Comparison of ENCODE assay signal across 15 cellular contexts in the genomic region with DNA sequence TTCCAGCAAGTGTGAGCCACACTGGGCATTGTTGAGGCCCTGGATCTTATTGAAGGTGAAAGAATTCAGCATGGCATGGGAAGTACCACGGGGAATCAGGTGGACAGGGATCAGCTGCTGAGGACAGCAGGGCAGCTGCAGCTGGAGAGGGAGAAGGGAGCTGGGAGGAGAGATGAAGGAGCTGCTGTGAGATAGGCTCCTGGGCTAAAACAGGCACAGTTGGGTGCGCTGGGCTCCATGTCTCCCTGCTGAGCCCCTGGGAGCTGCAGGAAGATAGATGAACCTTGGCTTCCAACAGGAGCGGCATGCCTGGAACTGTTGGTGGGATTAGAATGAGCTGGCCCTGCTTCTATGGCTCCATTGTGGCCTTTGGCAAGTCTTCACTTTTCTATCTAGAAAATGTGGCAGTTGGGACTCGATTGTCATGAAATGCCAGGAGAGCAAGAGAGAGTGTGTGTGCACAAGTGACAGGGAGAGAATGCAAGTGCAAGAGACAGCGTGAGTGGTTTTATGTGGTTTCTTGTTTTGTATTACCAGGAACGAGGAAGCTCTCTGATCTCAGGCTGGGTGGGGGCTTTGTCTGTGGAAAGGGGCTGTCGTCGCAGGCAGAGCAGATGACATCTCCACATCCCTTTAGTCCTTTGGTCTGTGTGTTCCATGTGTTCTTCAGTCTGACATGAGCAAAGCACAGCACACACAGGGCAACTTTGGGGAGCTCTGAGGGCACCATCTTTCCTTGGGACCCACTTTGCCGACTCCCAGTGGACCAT.
DNase-seq lines count a peak whose midpoint lies in the region; ATAC-seq and TF ChIP-seq lines count a peak whose summit lies in the region.
"Had no signal": no experiment of that assay in that cellular context is flagged by ENCODE, and none has a peak within 500 bp of the region (broad histone marks: within the 10 kb centered on the region; RNA-seq: fewer than 3 reads in every experiment).

No MANE protein-coding gene starts in this region.

- no peaks in the 10 kb centered on the region for H3K27me3 Mint-ChIP-seq in activated naive CD8-positive, alpha-beta T cell
- H3K27me3 Mint-ChIP-seq in nephron progenitor cell (ENCODE audit: low read depth, poor library complexity) = peaks cover 12% of the 10 kb centered on the region

- H3K27ac Mint-ChIP-seq in activated naive CD8-positive, alpha-beta T cell = peak overlapping the region; percentile 95
- peak overlapping the region; percentile 37 for H3K27ac Mint-ChIP-seq in nephron progenitor cell

- peaks cover 7% of the 10 kb centered on the region for H3K36me3 Mint-ChIP-seq in activated naive CD8-positive, alpha-beta T cell
- H3K36me3 Mint-ChIP-seq in nephron progenitor cell (ENCODE audit: low read depth) = no peaks in the 10 kb centered on the region

- no peak for ATAC-seq in GM19467 (IDR thresholded peaks at IDR 0.05; ENCODE audit: unreplicated experiment)
- ATAC-seq in GM18520 (IDR thresholded peaks at IDR 0.05; ENCODE audit: unreplicated experiment) = no peak

- no peaks in the 10 kb centered on the region for H3K9me3 Mint-ChIP-seq in activated naive CD8-positive, alpha-beta T cell (ENCODE audit: low read depth)
- no peaks in the 10 kb centered on the region for H3K9me3 Mint-ChIP-seq in nephron progenitor cell

- peak; percentile 33 for DNase-seq in activated CD8-positive, alpha-beta memory T cell treated with anti-CD3 and anti-CD28 coated beads, Interleukin-2, amount 50 U/mL, for 1 hour (ENCODE audit: extremely low read depth)
- DNase-seq in activated CD8-positive, alpha-beta memory T cell treated with anti-CD3 and anti-CD28 coated beads, Interleukin-2, amount 50 U/mL, for 4 hours = no peak
- peak; percentile 12 for DNase-seq in NCI-H69 (lab: John Stamatoyannopoulos, UW)
- DNase-seq in nephron progenitor cell = no peak
- DNase-seq in inferior parietal cortex (ENCODE audit: extremely low spot score) = no peak
- DNase-seq: Caco-2, dermis blood vessel endothelial cell, GF-D8, H7, heart left ventricle, NCI-H2081 treated with DMSO at 0.1 percent for 48 hours, NCI-H524 had no signal

- TF ChIP-seq CTCF in nephron progenitor cell (IDR thresholded peaks at IDR 0.05) = no peak

- H3K4me1 Mint-ChIP-seq in activated naive CD8-positive, alpha-beta T cell (ENCODE audit: low read depth) = peaks cover 80% of the 10 kb centered on the region
- H3K4me1 Mint-ChIP-seq in nephron progenitor cell = peaks cover 22% of the 10 kb centered on the region

- H3K4me3 Mint-ChIP-seq in activated naive CD8-positive, alpha-beta T cell = peak overlapping the region; percentile 85
- no peak overlapping the region for H3K4me3 Mint-ChIP-seq in nephron progenitor cell

Comparison
In these comparisons a context has a peak if more than half of its experiments do, and no peak if none do; other contexts are left out.
1. DNase-seq: peak in activated CD8-positive, alpha-beta memory T cell treated with anti-CD3 and anti-CD28 coated beads, Interleukin-2, amount 50 U/mL, for 1 hour (single experiment) and NCI-H69 (single experiment); none in activated CD8-positive, alpha-beta memory T cell treated with anti-CD3 and anti-CD28 coated beads, Interleukin-2, amount 50 U/mL, for 4 hours (single experiment), nephron progenitor cell (single experiment) and inferior parietal cortex (single experiment).